Comparison of ENCODE assay signal across 8 cellular contexts in genomic region chr1:154961497-154962237, GRCh38. TPM values are rescaled to one million over a fixed set of nuclear protein-coding genes. Genes with fewer than 3 reads are reported as not detected.
DNase-seq lines count a peak whose midpoint lies in the region; ATAC-seq, FAIRE-seq and TF ChIP-seq lines count a peak whose summit lies in the region.

A gene with protein sequence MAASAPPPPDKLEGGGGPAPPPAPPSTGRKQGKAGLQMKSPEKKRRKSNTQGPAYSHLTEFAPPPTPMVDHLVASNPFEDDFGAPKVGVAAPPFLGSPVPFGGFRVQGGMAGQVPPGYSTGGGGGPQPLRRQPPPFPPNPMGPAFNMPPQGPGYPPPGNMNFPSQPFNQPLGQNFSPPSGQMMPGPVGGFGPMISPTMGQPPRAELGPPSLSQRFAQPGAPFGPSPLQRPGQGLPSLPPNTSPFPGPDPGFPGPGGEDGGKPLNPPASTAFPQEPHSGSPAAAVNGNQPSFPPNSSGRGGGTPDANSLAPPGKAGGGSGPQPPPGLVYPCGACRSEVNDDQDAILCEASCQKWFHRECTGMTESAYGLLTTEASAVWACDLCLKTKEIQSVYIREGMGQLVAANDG (minus strand): TSS chr1:154961782. CDS start chr1:154961576, 206 bp downstream.

- peak within 1 kb of the TSS; percentile 97 for H3K4me3 ChIP-seq in SJSA1
- peak within 1 kb of the TSS; percentile 88 to 99 for H3K4me3 ChIP-seq in neutrophil (ENCODE audit: low read depth in 1 of 2, low read length in 1 of 2)

- peak; percentile 88 for TF ChIP-seq CTCF in neutrophil (IDR thresholded peaks at IDR 0.05)

- no peaks in the 10 kb centered on the region for H3K27me3 ChIP-seq in SJSA1 (replicated peaks)
- H3K27me3 ChIP-seq in neutrophil: no peaks in the 10 kb centered on the region

- peaks cover 77% of the 10 kb centered on the region for H3K36me3 ChIP-seq in SJSA1
- peaks cover 51% of the 10 kb centered on the region for H3K36me3 ChIP-seq in neutrophil

- FAIRE-seq in frontal cortex (lab: Jason Lieb, UNC): no peak

- H3K9me3 ChIP-seq in SJSA1 (replicated peaks) (peaks cover 6% of the 10 kb centered on the region), neutrophil (no peaks in the 10 kb centered on the region)

- H3K27ac ChIP-seq in SJSA1: peak within 1 kb of the TSS; percentile 96
- peak within 1 kb of the TSS; percentile 98 for H3K27ac ChIP-seq in neutrophil
- peak within 1 kb of the TSS; percentile 94 for H3K27ac ChIP-seq in temporal lobe (ENCODE audit: low read depth, low read length)

- H3K4me1 ChIP-seq in SJSA1 (replicated peaks): peaks cover 24% of the 10 kb centered on the region
- peaks cover 23 to 32% of the 10 kb centered on the region in 2 experiments for H3K4me1 ChIP-seq in neutrophil (ENCODE audit: control insufficient read depth in 1 of 2, insufficient read depth in 1 of 2, low read depth in 1 of 2, low read length in 1 of 2)

- peak; percentile 88 for DNase-seq in ELF-1 (ENCODE audit: low read depth, low spot score)
- DNase-seq in Kasumi-1 (lab: John Stamatoyannopoulos, UW): peak; percentile 69 to 76
- DNase-seq in SJSA1 (ENCODE audit: low read depth in 1 of 2, low spot score in 2 of 2): peak; percentile 84 to 94
- DNase-seq in activated naive CD4-positive, alpha-beta T cell (lab: John Stamatoyannopoulos, UW): peak; percentile 50 to 75 (median 62)
- peak; percentile 89 to 92 for DNase-seq in frontal cortex (ENCODE audit: low spot score in 2 of 2)

- ATAC-seq in GM21786 (IDR thresholded peaks at IDR 0.05; ENCODE audit: unreplicated experiment): peak; percentile 77

RNA-seq across cellular contexts. Expression of the gene that starts here (rescaled TPM):
- 18.0 and 20.0 TPM in 2 replicates for total RNA-seq in SJSA1 (2014; rRNA removed; shearing (Covaris generic))
- total RNA-seq in frontal cortex (9.4 TPM), temporal lobe (10.1 TPM)

Comparison
In these comparisons a context has a peak if more than half of its experiments do, and no peak if none do; other contexts are left out.
1. Peak in every context shown above with its lines: DNase-seq, ATAC-seq, H3K4me3 ChIP-seq and H3K27ac ChIP-seq.